ENCODE assay signal across 8 cellular contexts in genomic region chr22:25057013-25057881, GRCh38.
DNase-seq lines count a peak whose midpoint lies in the region; ATAC-seq and TF ChIP-seq lines count a peak whose summit lies in the region.

No MANE protein-coding gene starts in this region.

- peaks cover 70% of the 10 kb centered on the region for H3K36me3 Mint-ChIP-seq in MCF 10A (ENCODE audit: insufficient read depth, unreplicated experiment)

- intact Hi-C loops in MCF 10A (cut with micrococcal nuclease) = loop anchor here (1.0 to 5.0 kb wide), 3 partner anchors 105 to 290 kb away; partner anchors contain the start of gene KIAA1671

- no peak overlapping the region for H3K4me3 Mint-ChIP-seq in MCF 10A (ENCODE audit: unreplicated experiment)

- no peak overlapping the region for H3K4me3 ChIP-seq in WI38 (ENCODE audit: low read depth, low read length)

- no peak for ATAC-seq in GM21619 (IDR thresholded peaks at IDR 0.05; ENCODE audit: unreplicated experiment)

- BruUV-seq in MCF 10A (replicated peaks; lab: Mats Ljungman, UMichigan) = no TSS peak

- no peak overlapping the region for H3K27ac Mint-ChIP-seq in MCF 10A (ENCODE audit: low read depth, unreplicated experiment)

- CTCF ChIA-PET in MCF 10A (lab: Yijun Ruan, JAX) = interaction anchor here (0.6 to 4.6 kb wide), 19 partner anchors 8 to 196 kb away, joined by 3 to 43 read pairs (median 4); no protein-coding TSS in a partner anchor

- peaks cover 8% of the 10 kb centered on the region for H3K4me1 Mint-ChIP-seq in MCF 10A (ENCODE audit: insufficient read depth, unreplicated experiment)

- POLR2A ChIA-PET in MCF 10A (lab: Yijun Ruan, JAX) = no interaction called here

- peak; percentile 63 for TF ChIP-seq CTCF in WI38 (IDR thresholded peaks at IDR 0.05; ENCODE audit: low read depth, low read length)
- peak; percentile 82 for TF ChIP-seq CTCF in MCF 10A (IDR thresholded peaks at IDR 0.05; ENCODE audit: unreplicated experiment)

- H3K9me3 Mint-ChIP-seq in MCF 10A (ENCODE audit: unreplicated experiment) = no peaks in the 10 kb centered on the region

- DNase-seq in NCI-H187 (lab: John Stamatoyannopoulos, UW) = peak; percentile 9 to 47
- DNase-seq in NCI-H187 treated with DMSO at 0.1 percent for 48 hours (lab: John Stamatoyannopoulos, UW) = no peak
- peak; percentile 50 for DNase-seq in NCI-H146 treated with DMSO at 0.1 percent for 48 hours (lab: John Stamatoyannopoulos, UW; ENCODE audit: unreplicated experiment)
- DNase-seq in MCF 10A (ENCODE audit: unreplicated experiment) = peak; percentile 65
- peak; percentile 64 for DNase-seq in kidney tubule cell (ENCODE audit: low spot score)
- peak; percentile 76 to 88 for DNase-seq in stimulated activated CD4-positive, alpha-beta T cell treated with anti-CD3 and anti-CD28 coated beads, Interleukin-4, amount 100 ng/mL, for 48 hours (ENCODE audit: low read depth in 2 of 2)

- no peaks in the 10 kb centered on the region for H3K27me3 Mint-ChIP-seq in MCF 10A (ENCODE audit: insufficient read depth, unreplicated experiment)
